ENCODE assay signal across 1 cellular context in genomic region chr4:81410695-81411094, GRCh38.
TF ChIP-seq lines count a peak whose summit lies in the region.

No MANE protein-coding gene starts in this region.

TF ChIP-seq in K562, 482 proteins besides CTCF, POLR2A, EP300 and RAD21 (continued from another document):
- TF ChIP-seq ZNF212 (CRISPR knock-in tag; IDR thresholded peaks at IDR 0.05) (no peak), HDAC1 (IDR thresholded peaks at IDR 0.05) (no peak), HNRNPUL1 (IDR thresholded peaks at IDR 0.05; ENCODE audit: low read length) (no peak), HMBOX1 (IDR thresholded peaks at IDR 0.05) (peak; percentile 44; the same call in 1 of the 2 replicates), GTF2E2 (tag; IDR thresholded peaks at IDR 0.05) (no peak), ZNF311 (CRISPR knock-in tag; IDR thresholded peaks at IDR 0.05) (no peak), ADNP (tag; IDR thresholded peaks at IDR 0.05) (no peak), C11orf30 (IDR thresholded peaks at IDR 0.05; ENCODE audit: low read depth) (no peak), ZNF165 (CRISPR knock-in tag; IDR thresholded peaks at IDR 0.05; ENCODE audit: borderline replicate concordance) (peak; percentile 79; the same call in 1 of the 2 replicates), FOXO4 (CRISPR knock-in tag; IDR thresholded peaks at IDR 0.05) (no peak), PHF8 (IDR thresholded peaks at IDR 0.05; ENCODE audit: borderline replicate concordance, low read length) (no peak), DPF2 (IDR thresholded peaks at IDR 0.05) (no peak), CEBPB (tag; IDR thresholded peaks at IDR 0.05) (0 out of 2 replicates have a peak, but pooled peaks have one; percentile 13), CC2D1A (IDR thresholded peaks at IDR 0.05) (peak; percentile 43; the same call in 1 of the 2 replicates)
